1 cellular context compared by ENCODE assay signal in genomic region chr1:214164157-214164556, GRCh38.
TF ChIP-seq lines count a peak whose summit lies in the region.

No MANE protein-coding gene starts in this region.

TF ChIP-seq in WTC11, 78 proteins besides CTCF, POLR2A, EP300 and RAD21 (continued from another document):
- TF ChIP-seq E2F5 (CRISPR knock-in tag; IDR thresholded peaks at IDR 0.05) (no peak), CREB1 (CRISPR knock-in tag; IDR thresholded peaks at IDR 0.05) (no peak), HMGXB4 (CRISPR knock-in tag; IDR thresholded peaks at IDR 0.05) (no peak), CBFB (CRISPR knock-in tag; IDR thresholded peaks at IDR 0.05; ENCODE audit: low read depth) (no peak), IRF2 (CRISPR knock-in tag; IDR thresholded peaks at IDR 0.05; ENCODE audit: borderline replicate concordance, low read depth) (no peak), ZBTB43 (CRISPR knock-in tag; IDR thresholded peaks at IDR 0.05) (no peak), JUN (CRISPR knock-in tag; IDR thresholded peaks at IDR 0.05) (no peak), ETV6 (CRISPR knock-in tag; IDR thresholded peaks at IDR 0.05) (no peak), KAT7 (CRISPR knock-in tag; IDR thresholded peaks at IDR 0.05; ENCODE audit: borderline replicate concordance) (no peak), NR1H2 (CRISPR knock-in tag; IDR thresholded peaks at IDR 0.05) (no peak), ATF1 (CRISPR knock-in tag; IDR thresholded peaks at IDR 0.05) (no peak), ZNF425 (CRISPR knock-in tag; conservative IDR thresholded peaks at IDR 0.05) (no peak), SMAD4 (CRISPR knock-in tag; IDR thresholded peaks at IDR 0.05) (no peak), ZNF532 (CRISPR knock-in tag; IDR thresholded peaks at IDR 0.05; ENCODE audit: borderline replicate concordance) (no peak), ZNF138 (CRISPR knock-in tag; conservative IDR thresholded peaks at IDR 0.05) (no peak), ZNF219 (CRISPR knock-in tag; IDR thresholded peaks at IDR 0.05; ENCODE audit: borderline replicate concordance) (no peak)
